In genomic region chr2:52859065-52859464, GRCh38 we compare ENCODE assay signal across 25 cellular contexts.
"Had no signal": no experiment of that assay in that cellular context is flagged by ENCODE, and none has a peak within 500 bp of the region (broad histone marks: within the 10 kb centered on the region; RNA-seq: fewer than 3 reads in every experiment).

No MANE protein-coding gene starts in this region.

- H3K4me1 ChIP-seq: foreskin keratinocyte, lower lobe of right lung had no signal

- H3K27ac Mint-ChIP-seq: immature natural killer cell; mesothelial cell of epicardium; naive B cell; naive thymus-derived CD8-positive, alpha-beta T cell had no signal

- H3K9me3 ChIP-seq: esophagus muscularis mucosa, gastroesophageal sphincter, lower lobe of right lung had no signal

- DNase-seq: dermis blood vessel endothelial cell; dorsolateral prefrontal cortex; effector CD4-positive, alpha-beta T cell; effector memory CD4-positive, alpha-beta T cell; foreskin keratinocyte; heart left ventricle; hypothalamus; immature natural killer cell; left colon; left ventricle myocardium inferior; lower lobe of right lung; mesenchymal stem cell; mucosa of descending colon; naive B cell; naive thymus-derived CD8-positive, alpha-beta T cell had no signal

- FAIRE-seq: colon, endothelial cell of umbilical vein, frontal cortex, keratinocyte had no signal

- H3K4me3 ChIP-seq: coronary artery, dorsolateral prefrontal cortex, esophagus muscularis mucosa, gastroesophageal sphincter, heart left ventricle, hepatocyte, left ventricle myocardium inferior, lower lobe of right lung, mucosa of descending colon had no signal

- H3K79me2 ChIP-seq: hepatocyte had no signal

- H3K27me3 ChIP-seq: dorsolateral prefrontal cortex, esophagus muscularis mucosa, foreskin keratinocyte, gastroesophageal sphincter, heart left ventricle, hepatocyte had no signal

- H3K36me3 Mint-ChIP-seq: immature natural killer cell; mesothelial cell of epicardium; naive B cell; naive thymus-derived CD8-positive, alpha-beta T cell had no signal

- ATAC-seq: foreskin keratinocyte; gastroesophageal sphincter; left colon; left lobe of liver; lower lobe of right lung; mucosa of descending colon; naive thymus-derived CD8-positive, alpha-beta T cell had no signal

- H3K27ac ChIP-seq: coronary artery, dorsolateral prefrontal cortex, esophagus muscularis mucosa, foreskin keratinocyte, gastroesophageal sphincter, heart left ventricle, hepatocyte, left ventricle myocardium inferior, lower lobe of right lung had no signal

- H3K9me3 Mint-ChIP-seq: mesothelial cell of epicardium, naive B cell had no signal

- H3K27me3 Mint-ChIP-seq: naive B cell; naive thymus-derived CD8-positive, alpha-beta T cell had no signal

- H3K4me1 Mint-ChIP-seq: immature natural killer cell; mesothelial cell of epicardium; naive B cell; naive thymus-derived CD8-positive, alpha-beta T cell had no signal

- H3K4me3 Mint-ChIP-seq: immature natural killer cell; mesothelial cell of epicardium; naive B cell; naive thymus-derived CD8-positive, alpha-beta T cell had no signal

- H3K4me2 ChIP-seq: hepatocyte had no signal

- H3K36me3 ChIP-seq: esophagus muscularis mucosa, gastroesophageal sphincter, heart left ventricle, left ventricle myocardium inferior, lower lobe of right lung had no signal

- H2AFZ ChIP-seq: hepatocyte had no signal
